20 cellular contexts compared by ENCODE assay signal in genomic region chr20:23632711-23633573, GRCh38. TPM values are rescaled to one million over a fixed set of nuclear protein-coding genes. Genes with fewer than 3 reads are reported as not detected.
A peak's percentile ranks its signal among the peaks of the same experiment; 100 is the strongest.
DNase-seq lines count a peak whose midpoint lies in the region; ATAC-seq and TF ChIP-seq lines count a peak whose summit lies in the region.
"Had no signal": no experiment of that assay in that cellular context is flagged by ENCODE, and none has a peak within 500 bp of the region (broad histone marks: within the 10 kb centered on the region; RNA-seq: fewer than 3 reads in every experiment).

No MANE protein-coding gene starts in this region.

- no peak overlapping the region for H3K4me3 Mint-ChIP-seq in nephron progenitor cell
- H3K4me3 Mint-ChIP-seq in WTC11, result no peak overlapping the region
- H3K4me3 Mint-ChIP-seq: GM23338 had no signal

- POLR2A ChIA-PET in RWPE1 (lab: Yijun Ruan, JAX; ENCODE audit: low non-redundant PET), result no interaction called here
- POLR2A ChIA-PET in WTC11 (lab: Charles Lee), result no interaction called here

- H3K27me3 ChIP-seq in skeletal muscle tissue (ENCODE audit: control insufficient read depth in 3 of 3, insufficient read depth in 3 of 3, low read length in 3 of 3), result no peaks in the 10 kb centered on the region
- H3K27me3 ChIP-seq: BLaER1 treated with 17β-estradiol and CSF1 and Interleukin-3, amounts not matched to agents 10 nM and 100 nM had no signal

- ATAC-seq in HG03457 (IDR thresholded peaks at IDR 0.05; ENCODE audit: unreplicated experiment) (no peak), WTC11 (no peak)
- ATAC-seq: GM23338, HCT116, K562 had no signal

- no peaks in the 10 kb centered on the region for H3K9me3 ChIP-seq in skeletal muscle tissue (ENCODE audit: control insufficient read depth in 3 of 3, low read length in 3 of 3)
- H3K9me3 ChIP-seq: BLaER1 treated with 17β-estradiol and CSF1 and Interleukin-3, amounts not matched to agents 10 nM and 100 nM had no signal

- H3K9me3 Mint-ChIP-seq in nephron progenitor cell (peaks cover 9% of the 10 kb centered on the region), WTC11 (no peaks in the 10 kb centered on the region; the same call in 1 of the 2 replicates)
- H3K9me3 Mint-ChIP-seq: CD8-positive, alpha-beta memory T cell had no signal

- peaks cover 74% of the 10 kb centered on the region for H3K4me1 Mint-ChIP-seq in nephron progenitor cell
- peaks cover 31% of the 10 kb centered on the region for H3K4me1 Mint-ChIP-seq in WTC11

- no peak overlapping the region for H3K4me3 ChIP-seq in skeletal muscle tissue (ENCODE audit: low read length in 3 of 3)
- H3K4me3 ChIP-seq: BLaER1 treated with 17β-estradiol and CSF1 and Interleukin-3, amounts not matched to agents 10 nM and 100 nM; GM23338; K562 had no signal

- H3K27ac Mint-ChIP-seq in nephron progenitor cell (peak overlapping the region; percentile 45), WTC11 (no peak overlapping the region)
- H3K27ac Mint-ChIP-seq: GM23338 had no signal

- H3K36me3 Mint-ChIP-seq in nephron progenitor cell (ENCODE audit: low read depth) (peaks cover 26% of the 10 kb centered on the region), WTC11 (no peaks in the 10 kb centered on the region; the same call in 1 of the 2 replicates)
- H3K36me3 Mint-ChIP-seq: CD8-positive, alpha-beta memory T cell had no signal

- DNase-seq in RWPE1 (ENCODE audit: low spot score) (no peak), ecto neural progenitor cell (ENCODE audit: low spot score) (peak; percentile 22), nephron progenitor cell (no peak), WTC11 (ENCODE audit: low spot score) (no peak), H4 (ENCODE audit: low spot score) (no peak)
- DNase-seq: CD8-positive, alpha-beta memory T cell; DMS79; NCI-H1105; NCI-H1694; NCI-H2081 treated with DMSO at 0.1 percent for 48 hours; NCI-H510A; NCI-H82; RPMI8226; SIG-M5 had no signal

- peaks cover 66 to 76% (median 70%) of the 10 kb centered on the region in 3 donors for H3K4me1 ChIP-seq in skeletal muscle tissue (ENCODE audit: control insufficient read depth in 3 of 3, insufficient read depth in 3 of 3, low read length in 3 of 3)

- peaks cover 9% of the 10 kb centered on the region for H3K27me3 Mint-ChIP-seq in nephron progenitor cell (ENCODE audit: low read depth, poor library complexity)
- peaks cover 14% of the 10 kb centered on the region for H3K27me3 Mint-ChIP-seq in WTC11 (ENCODE audit: low read depth)

- TF ChIP-seq CTCF in RWPE1 (conservative IDR thresholded peaks at IDR 0.05; ENCODE audit: low read depth) (no peak), nephron progenitor cell (IDR thresholded peaks at IDR 0.05) (no peak), WTC11 (IDR thresholded peaks at IDR 0.05) (no peak)

- peak overlapping the region in 2 of 3 donors; percentile 51 to 74 for H3K9ac ChIP-seq in skeletal muscle tissue (ENCODE audit: low read depth in 1 of 3, low read length in 3 of 3)

- H3K27ac ChIP-seq in RWPE1, result peak overlapping the region; percentile 92
- no peak overlapping the region for H3K27ac ChIP-seq in skeletal muscle tissue (ENCODE audit: low read depth, low read length)
- H3K27ac ChIP-seq: BLaER1 treated with 17β-estradiol and CSF1 and Interleukin-3, amounts not matched to agents 10 nM and 100 nM had no signal

- CTCF ChIA-PET in RWPE1 (lab: Yijun Ruan, JAX), result no interaction called here
- CTCF ChIA-PET in WTC11 (lab: Charles Lee), result no interaction called here

- H3K36me3 ChIP-seq in skeletal muscle tissue (ENCODE audit: control insufficient read depth in 3 of 3, insufficient read depth in 3 of 3, low read length in 3 of 3), result peaks cover 15 to 25% (median 18%) of the 10 kb centered on the region in 3 donors

TF ChIP-seq in WTC11, 78 proteins besides CTCF, POLR2A, EP300 and RAD21:
- TF ChIP-seq IRF2 (CRISPR knock-in tag; IDR thresholded peaks at IDR 0.05; ENCODE audit: borderline replicate concordance, low read depth) (no peak), E2F4 (CRISPR knock-in tag; IDR thresholded peaks at IDR 0.05; ENCODE audit: borderline replicate concordance, low read depth) (no peak), ZSCAN18 (CRISPR knock-in tag; IDR thresholded peaks at IDR 0.05) (no peak), ZNF416 (CRISPR knock-in tag; IDR thresholded peaks at IDR 0.05) (no peak)

RNA-seq across cellular contexts. Expression of gene CST3, which starts 4.8 kb away (rescaled TPM):
- total RNA-seq in skeletal muscle tissue (50.1 TPM), WTC11 (2021) (52.1 to 68.5 TPM (median 60.8 TPM) in 3 replicates)
- total RNA-seq in H4 (2014; rRNA removed; shearing (Covaris generic)), result 131 and 132 TPM in 2 replicates

RNA-seq across cellular contexts. Expression of gene CST9, which starts 27.2 kb away (rescaled TPM):
- total RNA-seq in skeletal muscle tissue, result not detected
- total RNA-seq in WTC11 (2021), result not detected in 3 replicates
- not detected in 2 replicates for total RNA-seq in H4 (2014; rRNA removed; shearing (Covaris generic))
- total RNA-seq: CD8-positive, alpha-beta memory T cell; GM23338; K562 had no signal

RNA-seq across cellular contexts. Expression of gene CST4, which starts 55.9 kb away (rescaled TPM):
- not detected for total RNA-seq in skeletal muscle tissue
- not detected in 3 replicates for total RNA-seq in WTC11 (2021)
- not detected in 2 replicates for total RNA-seq in H4 (2014; rRNA removed; shearing (Covaris generic))
- total RNA-seq: CD8-positive, alpha-beta memory T cell; GM23338; K562 had no signal
